ENCODE assay signal across 8 cellular contexts in genomic region chr5:31581498-31582099, GRCh38. TPM values are rescaled to one million over a fixed set of nuclear protein-coding genes. Genes with fewer than 3 reads are reported as not detected.
DNase-seq lines count a peak whose midpoint lies in the region; ATAC-seq, FAIRE-seq and TF ChIP-seq lines count a peak whose summit lies in the region.

No MANE protein-coding gene starts in this region.

- no peaks in the 10 kb centered on the region for H3K4me1 ChIP-seq in K562 (replicated peaks in 1 of 2; ENCODE audit: control insufficient read depth in 2 of 2, insufficient read depth in 2 of 2, low read length in 2 of 2)
- no peaks in the 10 kb centered on the region for H3K4me1 ChIP-seq in liver (ENCODE audit: control insufficient read depth in 4 of 4, insufficient read depth in 4 of 4, low read length in 3 of 4)

- H3K9ac ChIP-seq in K562 (ENCODE audit: insufficient read depth in 1 of 2, low read depth in 2 of 2, low read length in 2 of 2) = no peak overlapping the region
- H3K9ac ChIP-seq in liver (ENCODE audit: low read depth in 1 of 2, low read length in 2 of 2) = no peak overlapping the region

- no peaks in the 10 kb centered on the region for H4K20me1 ChIP-seq in K562 (replicated peaks; ENCODE audit: control insufficient read depth, insufficient read depth, low read length)

- TF ChIP-seq CTCF in K562 (IDR thresholded peaks at IDR 0.05 in 2 of 3, conservative IDR thresholded peaks at IDR 0.05 in 1 of 3; ENCODE audit: insufficient read depth in 2 of 3, low read depth in 1 of 3, low read length in 3 of 3) (peak; percentile 20 to 79 (median 51); a peak in 3 of 6 replicates), liver (IDR thresholded peaks at IDR 0.05; ENCODE audit: low read depth, low read length, missing input control) (peak; percentile 43)

- H3K4me1 Mint-ChIP-seq in activated CD4-positive, alpha-beta T cell treated with anti-CD3 and anti-CD28 coated beads, Interleukin-2, amount 10 ng/mL, durations not matched to agents 7 days and 5 days = no peaks in the 10 kb centered on the region

- peak; percentile 27 for DNase-seq in activated CD4-positive, alpha-beta T cell treated with anti-CD3 and anti-CD28 coated beads, Interleukin-2, amount 10 ng/mL, durations not matched to agents 7 days and 5 days
- no peak for DNase-seq in activated CD4-positive, alpha-beta T cell treated with anti-CD3 and anti-CD28 coated beads, Interleukin-2, amount 50 U/mL, for 48 hours
- DNase-seq in NCI-H2196 treated with DMSO at 0.1 percent for 48 hours (lab: John Stamatoyannopoulos, UW; ENCODE audit: unreplicated experiment) (peak; percentile 29), K562 (ENCODE audit: extremely low read depth in 1 of 4, low spot score in 3 of 4) (peak in 3 of 4 experiments; percentile 31 to 52 (median 33))

- no peaks in the 10 kb centered on the region for H3K36me3 ChIP-seq in K562 (ENCODE audit: control insufficient read depth, insufficient read depth, low read length)
- no peaks in the 10 kb centered on the region for H3K36me3 ChIP-seq in liver (ENCODE audit: control insufficient read depth in 4 of 4, insufficient read depth in 3 of 4, low read depth in 1 of 4, low read length in 3 of 4)

- CTCF ChIA-PET in activated CD4-positive, alpha-beta T cell treated with anti-CD3 and anti-CD28 coated beads, Interleukin-2, amount 10 ng/mL, durations not matched to agents 7 days and 5 days (lab: Charles Lee) = no interaction called here
- CTCF ChIA-PET in K562 (lab: Yijun Ruan, JAX; ENCODE audit: low intra/inter-chr PET ratio) = interaction anchor here (0.6 to 2.2 kb wide), 6 partner anchors 189 to 1032 kb away, joined by 3 to 19 read pairs (median 4); partner anchors contain the start of gene ZFR

- H3K9me3 ChIP-seq in K562 (replicated peaks; ENCODE audit: control insufficient read depth, insufficient read depth, low read depth, low read length) (no peaks in the 10 kb centered on the region), liver (ENCODE audit: control insufficient read depth in 4 of 4, low read length in 3 of 4) (no peaks in the 10 kb centered on the region)

- peak; percentile 83 to 87 for TF ChIP-seq RAD21 in K562 (CRISPR knock-in tag; conservative IDR thresholded peaks at IDR 0.05 in 1 of 2, IDR thresholded peaks at IDR 0.05 in 1 of 2)
- TF ChIP-seq RAD21 in liver (IDR thresholded peaks at IDR 0.05) = peak; percentile 82 to 85

- H3K4me3 Mint-ChIP-seq in activated CD4-positive, alpha-beta T cell treated with anti-CD3 and anti-CD28 coated beads, Interleukin-2, amount 10 ng/mL, durations not matched to agents 7 days and 5 days = no peak overlapping the region

- H3K4me3 ChIP-seq in K562 = no peak overlapping the region
- no peak overlapping the region for H3K4me3 ChIP-seq in liver (ENCODE audit: low read depth in 1 of 3, low read length in 3 of 3)

- WGBS in K562 (ENCODE audit: insufficient coverage, low coverage, missing lambda C conversion rate) = 3% methylated on average over 3 of the region's 3 CpGs
- WGBS in liver = 34% methylated on average over 3 of the region's 3 CpGs

- no peaks in the 10 kb centered on the region for H3K9me1 ChIP-seq in K562 (ENCODE audit: control insufficient read depth, insufficient read depth, low read length)

- TF ChIP-seq POLR2A in K562 (conservative IDR thresholded peaks at IDR 0.05) = no peak

- no peak overlapping the region for H3K27ac Mint-ChIP-seq in activated CD4-positive, alpha-beta T cell treated with anti-CD3 and anti-CD28 coated beads, Interleukin-2, amount 10 ng/mL, durations not matched to agents 7 days and 5 days

- intact Hi-C loops in K562 (cut with micrococcal nuclease) = loop anchor here (1.0 to 5.0 kb wide), 4 partner anchors 81 to 512 kb away; no protein-coding TSS in a partner anchor

- POLR2A ChIA-PET in activated CD4-positive, alpha-beta T cell treated with anti-CD3 and anti-CD28 coated beads, Interleukin-2, amount 10 ng/mL, durations not matched to agents 7 days and 5 days (lab: Charles Lee) = no interaction called here
- POLR2A ChIA-PET in K562 (lab: Yijun Ruan, JAX) = no interaction called here

- H2AFZ ChIP-seq in K562 (ENCODE audit: low read depth, low read length) = no peak overlapping the region

- no peaks in the 10 kb centered on the region for H3K9me3 Mint-ChIP-seq in activated CD4-positive, alpha-beta T cell treated with anti-CD3 and anti-CD28 coated beads, Interleukin-2, amount 10 ng/mL, durations not matched to agents 7 days and 5 days

- H3K27me3 ChIP-seq in K562 (ENCODE audit: control insufficient read depth in 2 of 2, insufficient read depth in 2 of 2, low read length in 2 of 2) (peaks cover 0 to 5% of the 10 kb centered on the region in 2 experiments; a peak in 2 of 5 replicates), liver (ENCODE audit: control insufficient read depth in 4 of 4, insufficient read depth in 4 of 4, low read length in 3 of 4) (peaks cover 0 to 2% (median 0%) of the 10 kb centered on the region in 4 donors)

- ATAC-seq in K562 = peak; percentile 51; the same call in 1 of the 3 replicates
- ATAC-seq in HG03045 (IDR thresholded peaks at IDR 0.05; ENCODE audit: unreplicated experiment) = no peak
- ATAC-seq in GM19467 (IDR thresholded peaks at IDR 0.05; ENCODE audit: unreplicated experiment) = no peak
- no peak for ATAC-seq in HG03159 (IDR thresholded peaks at IDR 0.05; ENCODE audit: unreplicated experiment)

- peaks cover 22% of the 10 kb centered on the region for H3K27me3 Mint-ChIP-seq in activated CD4-positive, alpha-beta T cell treated with anti-CD3 and anti-CD28 coated beads, Interleukin-2, amount 10 ng/mL, durations not matched to agents 7 days and 5 days

- BruUV-seq in K562 (replicated peaks; lab: Mats Ljungman, UMichigan) = no TSS peak

- TF ChIP-seq EP300 in K562 (IDR thresholded peaks at IDR 0.05; ENCODE audit: low read length) = no peak

- no peaks in the 10 kb centered on the region for H3K79me2 ChIP-seq in K562 (ENCODE audit: control insufficient read depth, insufficient read depth, low read length)

- peak; percentile 78 for FAIRE-seq in K562 (lab: Jason Lieb, UNC)

- no peak overlapping the region for H3K4me2 ChIP-seq in K562 (ENCODE audit: insufficient read depth, low read length)

- H3K36me3 Mint-ChIP-seq in activated CD4-positive, alpha-beta T cell treated with anti-CD3 and anti-CD28 coated beads, Interleukin-2, amount 10 ng/mL, durations not matched to agents 7 days and 5 days (ENCODE audit: low read depth) = no peaks in the 10 kb centered on the region

- H3K27ac ChIP-seq in K562 (ENCODE audit: extremely low read depth, low read depth, low read length) (no peak overlapping the region), liver (ENCODE audit: low read depth in 1 of 2, low read length in 2 of 2) (no peak overlapping the region)

- in situ Hi-C loops in K562 (cut with MboI) = loop anchor here (5.0 to 25.0 kb wide), 3 partner anchors 221 to 1031 kb away; no protein-coding TSS in a partner anchor

RNA-seq across cellular contexts. Expression of gene C5orf22, which starts 49.5 kb away (rescaled TPM):
- total RNA-seq in activated CD4-positive, alpha-beta T cell treated with anti-CD3 and anti-CD28 coated beads, Interleukin-2, amount 10 ng/mL, durations not matched to agents 7 days and 5 days = 10 to 100 TPM; 25.2 to 32.6 TPM
- total RNA-seq in K562 (2011; cell fraction: chromatin; rRNA removed; ENCODE audit: low replicate concordance) = 24.7 and 55.1 TPM in 2 replicates
- 13.5 and 17.8 TPM in 2 replicates for total RNA-seq in K562 (2011; cell fraction: nucleolus; rRNA removed)
- 22.7 and 34.7 TPM in 2 replicates for total RNA-seq in K562 (2011; cell fraction: nucleoplasm; rRNA removed)
- total RNA-seq in K562 (2014; rRNA removed) = 22.7 and 27.6 TPM in 2 replicates
- 42.6 and 45.2 TPM in 2 replicates for total RNA-seq in K562 (2014; rRNA removed; fragmentation: Illumina TruSeq; extraction: Trizol)
- 36.5 and 39.3 TPM in 2 replicates for total RNA-seq in K562 (2015; rRNA removed; fragmentation: Illumina TruSeq; extraction: Trizol)
- 38.2 and 40.7 TPM in 2 replicates for total RNA-seq in K562 (2021)
- polyA plus RNA-seq in K562 (2011; rRNA removed) = 37.7 and 56.7 TPM in 2 replicates
- polyA plus RNA-seq in K562 (2011; cell fraction: cytosol; rRNA removed) = 25.3 and 32.6 TPM in 2 replicates
- polyA plus RNA-seq in K562 (2011; cell fraction: nucleus; rRNA removed) = 10.5 and 14.5 TPM in 2 replicates
- 21.9 and 25.8 TPM in 2 replicates for polyA plus RNA-seq in K562 (2012)
- 38.5 and 49.7 TPM in 2 replicates for polyA plus RNA-seq in K562 (2014; fragmentation: Illumina TruSeq; extraction: Trizol)
- 10 to 100 TPM; 32.1 to 35.3 TPM for polyA plus RNA-seq in K562 (2014; fragmentation: Nextera tagmentation; extraction: Ambion mirVana)
- polyA plus RNA-seq in K562 (2014; rRNA removed) = 27.5 and 30.0 TPM in 2 replicates
- polyA minus RNA-seq in K562 (2011; rRNA and poly(A)+ RNA removed) = 49.1 and 54.9 TPM in 2 replicates
- 13.6 and 21.8 TPM in 2 replicates for polyA minus RNA-seq in K562 (2011; cell fraction: cytosol; rRNA and poly(A)+ RNA removed)
- polyA minus RNA-seq in K562 (2011; cell fraction: nucleus; rRNA and poly(A)+ RNA removed) = 22.0 and 22.2 TPM in 2 replicates
- total RNA-seq in liver = 10 to 100 TPM in 1 of 2 donors, 1 to 10 TPM in 1; 7.7 to 10.3 TPM
- polyA plus RNA-seq in liver = 1 to 10 TPM; 4.6 to 6.4 TPM

RNA-seq across cellular contexts. Expression of gene DROSHA, which starts 49.7 kb away (rescaled TPM):
- total RNA-seq in activated CD4-positive, alpha-beta T cell treated with anti-CD3 and anti-CD28 coated beads, Interleukin-2, amount 10 ng/mL, durations not matched to agents 7 days and 5 days = 10 to 100 TPM; 76.7 to 80.7 TPM
- 199 and 361 TPM in 2 replicates for total RNA-seq in K562 (2011; cell fraction: chromatin; rRNA removed; ENCODE audit: low replicate concordance)
- total RNA-seq in K562 (2011; cell fraction: nucleolus; rRNA removed) = 84.9 and 101 TPM in 2 replicates
- 121 and 152 TPM in 2 replicates for total RNA-seq in K562 (2011; cell fraction: nucleoplasm; rRNA removed)
- total RNA-seq in K562 (2014; rRNA removed) (74.3 and 75.7 TPM in 2 replicates), K562 (2014; rRNA removed; fragmentation: Illumina TruSeq; extraction: Trizol) (56.5 and 59.7 TPM in 2 replicates), K562 (2015; rRNA removed; fragmentation: Illumina TruSeq; extraction: Trizol) (52.8 and 61.4 TPM in 2 replicates), K562 (2021) (96.7 and 109 TPM in 2 replicates), liver (10 to 100 TPM; 20.2 to 25.4 TPM)
- polyA plus RNA-seq in K562 (2011; rRNA removed) (68.9 and 75.6 TPM in 2 replicates), K562 (2014; fragmentation: Illumina TruSeq; extraction: Trizol) (59.7 and 71.6 TPM in 2 replicates), K562 (2014; fragmentation: Nextera tagmentation; extraction: Ambion mirVana) (10 to 100 TPM; 52.5 to 60.7 TPM), K562 (2014; rRNA removed) (62.8 and 96.5 TPM in 2 replicates), liver (10 to 100 TPM in 1 of 2 donors, 1 to 10 TPM in 1; 8.2 to 10.5 TPM)
- polyA plus RNA-seq in K562 (2011; cell fraction: cytosol; rRNA removed) = 38.4 and 56.0 TPM in 2 replicates
- polyA plus RNA-seq in K562 (2011; cell fraction: nucleus; rRNA removed) = 154 and 159 TPM in 2 replicates
- polyA plus RNA-seq in K562 (2012) = 41.7 and 67.6 TPM in 2 replicates
- polyA minus RNA-seq in K562 (2011; rRNA and poly(A)+ RNA removed) = 290 and 310 TPM in 2 replicates
- polyA minus RNA-seq in K562 (2011; cell fraction: cytosol; rRNA and poly(A)+ RNA removed) = 46.4 and 69.8 TPM in 2 replicates
- polyA minus RNA-seq in K562 (2011; cell fraction: nucleus; rRNA and poly(A)+ RNA removed) = 98.0 and 140 TPM in 2 replicates

RNA-seq across cellular contexts. Expression of gene PDZD2, which starts 57.3 kb away (rescaled TPM):
- not detected for total RNA-seq in activated CD4-positive, alpha-beta T cell treated with anti-CD3 and anti-CD28 coated beads, Interleukin-2, amount 10 ng/mL, durations not matched to agents 7 days and 5 days
- not detected in 2 replicates for total RNA-seq in K562 (2011; cell fraction: chromatin; rRNA removed; ENCODE audit: low replicate concordance)
- total RNA-seq in K562 (2011; cell fraction: nucleolus; rRNA removed) = not detected in 2 replicates
- total RNA-seq in K562 (2011; cell fraction: nucleoplasm; rRNA removed) = not detected in 2 replicates
- not detected in 2 replicates for total RNA-seq in K562 (2014; rRNA removed)
- total RNA-seq in K562 (2014; rRNA removed; fragmentation: Illumina TruSeq; extraction: Trizol) = not detected in 2 replicates
- not detected in 2 replicates for total RNA-seq in K562 (2015; rRNA removed; fragmentation: Illumina TruSeq; extraction: Trizol)
- total RNA-seq in K562 (2021) = 0.02 and 0.13 TPM in 2 replicates
- polyA plus RNA-seq in K562 (2011; rRNA removed) = not detected in 2 replicates
- polyA plus RNA-seq in K562 (2011; cell fraction: cytosol; rRNA removed) = not detected in 2 replicates
- not detected in 2 replicates for polyA plus RNA-seq in K562 (2011; cell fraction: nucleus; rRNA removed)
- polyA plus RNA-seq in K562 (2012) = 0.09 and 0.21 TPM in 2 replicates
- polyA plus RNA-seq in K562 (2014; fragmentation: Illumina TruSeq; extraction: Trizol) = not detected in 2 replicates
- under 1 TPM; 0.04 to 0.08 TPM for polyA plus RNA-seq in K562 (2014; fragmentation: Nextera tagmentation; extraction: Ambion mirVana)
- polyA plus RNA-seq in K562 (2014; rRNA removed) = not detected in 2 replicates
- not detected in 2 replicates for polyA minus RNA-seq in K562 (2011; rRNA and poly(A)+ RNA removed)
- polyA minus RNA-seq in K562 (2011; cell fraction: cytosol; rRNA and poly(A)+ RNA removed) = not detected in 2 replicates
- under 0.01 TPM in 1 of 2 replicates, not detected in the other for polyA minus RNA-seq in K562 (2011; cell fraction: nucleus; rRNA and poly(A)+ RNA removed)
- total RNA-seq in liver = under 1 TPM; 0.42 to 0.67 TPM
- 1 to 10 TPM in 1 of 2 donors, under 1 TPM in 1; 0.27 to 1.1 TPM for polyA plus RNA-seq in liver

Comparison
In these comparisons a context has a peak if more than half of its experiments do, and no peak if none do; other contexts are left out.
1. DNase-seq: peak in activated CD4-positive, alpha-beta T cell treated with anti-CD3 and anti-CD28 coated beads, Interleukin-2, amount 10 ng/mL, durations not matched to agents 7 days and 5 days (single experiment), NCI-H2196 treated with DMSO at 0.1 percent for 48 hours (single experiment) and K562 (3 of 4); none in activated CD4-positive, alpha-beta T cell treated with anti-CD3 and anti-CD28 coated beads, Interleukin-2, amount 50 U/mL, for 48 hours (0 of 2).